In genomic region chr11:86037743-86038142, GRCh38 we compare ENCODE assay signal across 17 cellular contexts. TPM values are rescaled to one million over a fixed set of nuclear protein-coding genes. Genes with fewer than 3 reads are reported as not detected.
DNase-seq lines count a peak whose midpoint lies in the region; ATAC-seq and TF ChIP-seq lines count a peak whose summit lies in the region.
"Had no signal": no experiment of that assay in that cellular context is flagged by ENCODE, and none has a peak within 500 bp of the region (broad histone marks: within the 10 kb centered on the region; RNA-seq: fewer than 3 reads in every experiment).

No MANE protein-coding gene starts in this region.

- H3K4me3 Mint-ChIP-seq in activated CD4-positive, alpha-beta T cell treated with anti-CD3 and anti-CD28 coated beads, Interleukin-2, amount 10 ng/mL, durations not matched to agents 24 days and 14 days: no peak overlapping the region
- no peak overlapping the region for H3K4me3 Mint-ChIP-seq in activated T-helper 1 cell treated with anti-CD3 and anti-CD28 coated beads, Interleukin-12 subunit alpha, Interleukin-12 subunit beta, Interleukin-2, Interleukin-4 antibody, amounts not matched to agents 30 ng/mL and 10 ng/mL and 1 ng/mL, durations not matched to agents 14 hours and 24 hours and 36 hours
- H3K4me3 Mint-ChIP-seq in effector memory CD8-positive, alpha-beta T cell: no peak overlapping the region
- H3K4me3 Mint-ChIP-seq: CD4-positive, alpha-beta memory T cell had no signal

- peak overlapping the region; percentile 74 to 83 (median 80) for H3K27ac ChIP-seq in gastrocnemius medialis
- H3K27ac ChIP-seq: GM23248 had no signal

- peaks cover 10% of the 10 kb centered on the region for H3K36me3 Mint-ChIP-seq in activated CD4-positive, alpha-beta T cell treated with anti-CD3 and anti-CD28 coated beads, Interleukin-2, amount 10 ng/mL, durations not matched to agents 24 days and 14 days (ENCODE audit: low read depth)
- H3K36me3 Mint-ChIP-seq in activated T-helper 1 cell treated with anti-CD3 and anti-CD28 coated beads, Interleukin-12 subunit alpha, Interleukin-12 subunit beta, Interleukin-2, Interleukin-4 antibody, amounts not matched to agents 30 ng/mL and 10 ng/mL and 1 ng/mL, durations not matched to agents 14 hours and 24 hours and 36 hours (ENCODE audit: low read depth): peaks cover 5% of the 10 kb centered on the region
- H3K36me3 Mint-ChIP-seq in effector memory CD8-positive, alpha-beta T cell (ENCODE audit: insufficient read depth): peaks cover 27% of the 10 kb centered on the region

- ATAC-seq in effector memory CD8-positive, alpha-beta T cell (replicated peaks): no peak
- ATAC-seq in gastrocnemius medialis (no peak), HG03354 (IDR thresholded peaks at IDR 0.05; ENCODE audit: poor library complexity, severe bottlenecking, unreplicated experiment) (no peak), left cardiac atrium (no peak)
- ATAC-seq: Panc1 had no signal

- no peak overlapping the region for H3K4me3 ChIP-seq in gastrocnemius medialis
- H3K4me3 ChIP-seq: GM23248 had no signal

- H3K36me3 ChIP-seq in gastrocnemius medialis: no peaks in the 10 kb centered on the region
- H3K36me3 ChIP-seq: BE2C had no signal

- H3K27me3 ChIP-seq in gastrocnemius medialis: no peaks in the 10 kb centered on the region
- H3K27me3 ChIP-seq: BE2C had no signal

- peaks cover 39% of the 10 kb centered on the region for H3K4me1 Mint-ChIP-seq in activated CD4-positive, alpha-beta T cell treated with anti-CD3 and anti-CD28 coated beads, Interleukin-2, amount 10 ng/mL, durations not matched to agents 24 days and 14 days
- peaks cover 44% of the 10 kb centered on the region for H3K4me1 Mint-ChIP-seq in activated T-helper 1 cell treated with anti-CD3 and anti-CD28 coated beads, Interleukin-12 subunit alpha, Interleukin-12 subunit beta, Interleukin-2, Interleukin-4 antibody, amounts not matched to agents 30 ng/mL and 10 ng/mL and 1 ng/mL, durations not matched to agents 14 hours and 24 hours and 36 hours (ENCODE audit: low read depth)
- peaks cover 42 to 65% of the 10 kb centered on the region in 2 donors for H3K4me1 Mint-ChIP-seq in effector memory CD8-positive, alpha-beta T cell (ENCODE audit: low read depth in 2 of 2)

- no peaks in the 10 kb centered on the region for H3K9me3 Mint-ChIP-seq in activated CD4-positive, alpha-beta T cell treated with anti-CD3 and anti-CD28 coated beads, Interleukin-2, amount 10 ng/mL, durations not matched to agents 24 days and 14 days
- no peaks in the 10 kb centered on the region for H3K9me3 Mint-ChIP-seq in activated T-helper 1 cell treated with anti-CD3 and anti-CD28 coated beads, Interleukin-12 subunit alpha, Interleukin-12 subunit beta, Interleukin-2, Interleukin-4 antibody, amounts not matched to agents 30 ng/mL and 10 ng/mL and 1 ng/mL, durations not matched to agents 14 hours and 24 hours and 36 hours
- H3K9me3 Mint-ChIP-seq in effector memory CD8-positive, alpha-beta T cell: no peaks in the 10 kb centered on the region
- H3K9me3 Mint-ChIP-seq: CD4-positive, alpha-beta memory T cell had no signal

- in situ Hi-C loops in gastrocnemius medialis (cut with MboI; ENCODE audit: low sequenced_read_pairs in 4 of 4): loop anchor here in 1 of 4 donors (25.0 kb wide), 1 partner anchor 375 kb away; the partner anchor contains the start of gene CREBZF

- no peak for DNase-seq in activated CD4-positive, alpha-beta T cell treated with anti-CD3 and anti-CD28 coated beads, Interleukin-2, amount 10 ng/mL, durations not matched to agents 24 days and 14 days
- DNase-seq in activated CD4-positive, alpha-beta T cell treated with anti-CD3 and anti-CD28 coated beads, Interleukin-2, amount 50 U/mL, for 1 hour: no peak
- DNase-seq in activated T-helper 1 cell treated with anti-CD3 and anti-CD28 coated beads, Interleukin-12 subunit alpha, Interleukin-12 subunit beta, Interleukin-2, Interleukin-4 antibody, amounts not matched to agents 30 ng/mL and 10 ng/mL and 1 ng/mL, durations not matched to agents 14 hours and 24 hours and 36 hours (ENCODE audit: low spot score): no peak
- no peak for DNase-seq in effector memory CD8-positive, alpha-beta T cell
- DNase-seq in gastrocnemius medialis: no peak
- no peak for DNase-seq in NCI-H1105 treated with DMSO at 0.1 percent for 48 hours (lab: John Stamatoyannopoulos, UW)
- DNase-seq in left cardiac atrium: no peak
- DNase-seq: BE2C; CD4-positive, alpha-beta memory T cell; DMS53; GM23248; HCEC 1CT; MM.1S; NCI-H1092; NCI-H2081 treated with DMSO at 0.1 percent for 48 hours had no signal

- H3K27me3 Mint-ChIP-seq in activated CD4-positive, alpha-beta T cell treated with anti-CD3 and anti-CD28 coated beads, Interleukin-2, amount 10 ng/mL, durations not matched to agents 24 days and 14 days: no peaks in the 10 kb centered on the region
- no peaks in the 10 kb centered on the region for H3K27me3 Mint-ChIP-seq in activated T-helper 1 cell treated with anti-CD3 and anti-CD28 coated beads, Interleukin-12 subunit alpha, Interleukin-12 subunit beta, Interleukin-2, Interleukin-4 antibody, amounts not matched to agents 30 ng/mL and 10 ng/mL and 1 ng/mL, durations not matched to agents 14 hours and 24 hours and 36 hours (ENCODE audit: insufficient read depth)
- no peaks in the 10 kb centered on the region for H3K27me3 Mint-ChIP-seq in effector memory CD8-positive, alpha-beta T cell
- H3K27me3 Mint-ChIP-seq: CD4-positive, alpha-beta memory T cell had no signal

- H3K9me3 ChIP-seq in gastrocnemius medialis: no peaks in the 10 kb centered on the region
- H3K9me3 ChIP-seq: BE2C had no signal

- no peak for TF ChIP-seq POLR2A in gastrocnemius medialis (IDR thresholded peaks at IDR 0.05)

- no peak for TF ChIP-seq CTCF in gastrocnemius medialis (IDR thresholded peaks at IDR 0.05 in 4 of 5, conservative IDR thresholded peaks at IDR 0.05 in 1 of 5)

- H3K4me1 ChIP-seq in gastrocnemius medialis: peaks cover 79 to 82% of the 10 kb centered on the region in 2 donors

- H3K27ac Mint-ChIP-seq in activated CD4-positive, alpha-beta T cell treated with anti-CD3 and anti-CD28 coated beads, Interleukin-2, amount 10 ng/mL, durations not matched to agents 24 days and 14 days: peak overlapping the region; percentile 8
- H3K27ac Mint-ChIP-seq in activated T-helper 1 cell treated with anti-CD3 and anti-CD28 coated beads, Interleukin-12 subunit alpha, Interleukin-12 subunit beta, Interleukin-2, Interleukin-4 antibody, amounts not matched to agents 30 ng/mL and 10 ng/mL and 1 ng/mL, durations not matched to agents 14 hours and 24 hours and 36 hours: peak overlapping the region; percentile 6
- H3K27ac Mint-ChIP-seq in effector memory CD8-positive, alpha-beta T cell: peak overlapping the region; percentile 18 to 84

- intact Hi-C loops in activated CD4-positive, alpha-beta T cell treated with anti-CD3 and anti-CD28 coated beads, Interleukin-2, amount 10 ng/mL, durations not matched to agents 24 days and 14 days (cut with micrococcal nuclease): no loop called here
- intact Hi-C loops in activated T-helper 1 cell treated with anti-CD3 and anti-CD28 coated beads, Interleukin-12 subunit alpha, Interleukin-12 subunit beta, Interleukin-2, Interleukin-4 antibody, amounts not matched to agents 30 ng/mL and 10 ng/mL and 1 ng/mL, durations not matched to agents 14 hours and 24 hours and 36 hours (cut with micrococcal nuclease): no loop called here
- intact Hi-C loops in gastrocnemius medialis (cut with DNase I; ENCODE audit: low total_unique reads) (loop anchor here (5.0 kb wide), 1 partner anchor 70 kb away; no protein-coding TSS in a partner anchor), left cardiac atrium (cut with DNase I) (no loop called here)

RNA-seq across cellular contexts. Expression of gene PICALM, which starts 31.1 kb away (rescaled TPM):
- 141 and 156 TPM in 2 replicates for total RNA-seq in activated CD4-positive, alpha-beta T cell treated with anti-CD3 and anti-CD28 coated beads, Interleukin-2, amount 10 ng/mL, durations not matched to agents 24 days and 14 days
- 174 and 177 TPM in 2 replicates for total RNA-seq in activated T-helper 1 cell treated with anti-CD3 and anti-CD28 coated beads, Interleukin-12 subunit alpha, Interleukin-12 subunit beta, Interleukin-2, Interleukin-4 antibody, amounts not matched to agents 30 ng/mL and 10 ng/mL and 1 ng/mL, durations not matched to agents 14 hours and 24 hours and 36 hours
- total RNA-seq in gastrocnemius medialis (100 to 1,000 TPM in 2 of 4 donors, 10 to 100 TPM in 2; 82.3 to 125 (median 107) TPM), left cardiac atrium (100 to 1,000 TPM; 148 to 260 TPM)
